In the genomic region with DNA sequence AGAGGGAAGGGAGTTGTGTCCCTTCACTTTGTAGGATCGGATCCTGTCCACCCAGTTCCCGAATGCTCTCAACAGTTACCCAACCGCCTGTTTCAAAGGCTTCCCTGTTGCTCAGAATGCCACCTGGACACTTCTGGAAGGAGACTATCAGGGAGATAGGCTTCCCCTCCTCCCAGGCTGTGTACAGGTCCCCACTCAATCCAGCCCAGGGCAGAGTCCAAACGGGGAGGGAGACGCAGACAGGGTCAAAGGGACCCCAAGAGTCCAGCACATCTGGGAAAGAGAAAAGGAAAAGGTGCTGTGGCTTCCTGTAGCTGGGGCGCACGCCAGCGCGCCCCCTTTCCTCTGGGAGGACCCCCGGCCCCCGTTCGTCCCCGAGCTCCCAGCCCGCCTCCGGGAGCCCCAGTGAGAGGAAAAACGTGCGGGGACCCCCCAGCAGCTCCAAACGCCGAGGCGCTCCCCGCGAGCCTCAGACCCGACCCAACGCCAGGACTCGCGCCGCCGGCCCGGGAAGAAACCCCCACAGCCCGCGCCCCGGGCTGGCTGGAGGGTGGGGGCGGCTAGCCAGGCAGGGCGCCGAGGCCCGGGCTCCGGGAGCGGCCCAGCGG, we compare ENCODE assay signal across 8 cellular contexts. TPM values are rescaled to one million over a fixed set of nuclear protein-coding genes. Genes with fewer than 3 reads are reported as not detected.
DNase-seq lines count a peak whose midpoint lies in the region; ATAC-seq and TF ChIP-seq lines count a peak whose summit lies in the region.

No MANE protein-coding gene starts in this region.

- H3K4me1 ChIP-seq in liver (ENCODE audit: control insufficient read depth in 4 of 4, insufficient read depth in 4 of 4, low read length in 3 of 4) (peaks cover 18 to 52% (median 40%) of the 10 kb centered on the region in 4 donors), thymus (ENCODE audit: control insufficient read depth, insufficient read depth, low read length) (peaks cover 26% of the 10 kb centered on the region)

- H3K9ac ChIP-seq in liver (ENCODE audit: low read depth in 1 of 2, low read length in 2 of 2) = peak overlapping the region; percentile 92 to 99

- CTCF ChIA-PET in MCF 10A (lab: Yijun Ruan, JAX) = interaction anchor here (0.6 to 0.9 kb wide), 3 partner anchors 16 to 109 kb away, joined by 3 to 5 read pairs (median 3); no protein-coding TSS in a partner anchor

- TF ChIP-seq CTCF in MCF 10A (IDR thresholded peaks at IDR 0.05; ENCODE audit: unreplicated experiment) (no peak), liver (IDR thresholded peaks at IDR 0.05; ENCODE audit: low read depth, low read length, missing input control) (no peak)

- H3K4me3 Mint-ChIP-seq in MCF 10A (ENCODE audit: unreplicated experiment) = peak overlapping the region; percentile 92

- no peaks in the 10 kb centered on the region for H3K9me3 ChIP-seq in liver (ENCODE audit: control insufficient read depth in 4 of 4, low read length in 3 of 4)
- H3K9me3 ChIP-seq in thymus (ENCODE audit: control insufficient read depth) = no peaks in the 10 kb centered on the region

- H3K36me3 Mint-ChIP-seq in MCF 10A (ENCODE audit: insufficient read depth, unreplicated experiment) = peaks cover 35% of the 10 kb centered on the region

- peak overlapping the region; percentile 94 for H3K27ac ChIP-seq in liver (ENCODE audit: low read depth in 1 of 2, low read length in 2 of 2)
- peak overlapping the region; percentile 90 for H3K27ac ChIP-seq in thymus (ENCODE audit: low read depth)

- peaks cover 36% of the 10 kb centered on the region for H3K4me1 Mint-ChIP-seq in MCF 10A (ENCODE audit: insufficient read depth, unreplicated experiment)

- POLR2A ChIA-PET in MCF 10A (lab: Yijun Ruan, JAX) = interaction anchor here (0.6 to 6.4 kb wide), 10 partner anchors 9 to 407 kb away, joined by 3 to 65 read pairs (median 7); partner anchors contain the start of genes MED22, REXO4, RPL7A and SURF1

- peaks cover 0 to 4% (median 2%) of the 10 kb centered on the region in 4 donors for H3K36me3 ChIP-seq in liver (ENCODE audit: control insufficient read depth in 4 of 4, insufficient read depth in 3 of 4, low read depth in 1 of 4, low read length in 3 of 4)
- H3K36me3 ChIP-seq in thymus (ENCODE audit: control insufficient read depth, insufficient read depth) = peaks cover 10% of the 10 kb centered on the region

- H3K27me3 ChIP-seq in liver (ENCODE audit: control insufficient read depth in 4 of 4, insufficient read depth in 4 of 4, low read length in 3 of 4) (no peaks in the 10 kb centered on the region), thymus (ENCODE audit: control insufficient read depth, insufficient read depth) (no peaks in the 10 kb centered on the region)

- no peaks in the 10 kb centered on the region for H3K27me3 Mint-ChIP-seq in MCF 10A (ENCODE audit: insufficient read depth, unreplicated experiment)

- intact Hi-C loops in MCF 10A (cut with micrococcal nuclease) = no loop called here

- H3K4me3 ChIP-seq in liver (ENCODE audit: low read depth in 1 of 3, low read length in 3 of 3) (peak overlapping the region; percentile 63 to 97 (median 96)), thymus (ENCODE audit: low read length) (peak overlapping the region; percentile 97)

- WGBS in liver = under 1% methylated on average over 39 of the region's 39 CpGs
- under 1% methylated on average over 39 of the region's 39 CpGs for WGBS in thymus

- no peaks in the 10 kb centered on the region for H3K9me3 Mint-ChIP-seq in MCF 10A (ENCODE audit: unreplicated experiment)

- peak; percentile 12 for ATAC-seq in HG02610 (IDR thresholded peaks at IDR 0.05; ENCODE audit: unreplicated experiment)

- no peak for TF ChIP-seq RAD21 in liver (IDR thresholded peaks at IDR 0.05)

- DNase-seq in activated naive CD4-positive, alpha-beta T cell treated with Interleukin-2 at 50 U/mL for 16 hours = peak; percentile 22
- no peak for DNase-seq in activated naive CD4-positive, alpha-beta T cell (lab: John Stamatoyannopoulos, UW)
- DNase-seq in NCI-H69 (lab: John Stamatoyannopoulos, UW) = peak; percentile 76
- peak; percentile 54 for DNase-seq in MCF 10A (ENCODE audit: unreplicated experiment)
- no peak for DNase-seq in globus pallidus (ENCODE audit: low spot score)

- BruUV-seq in MCF 10A (replicated peaks; lab: Mats Ljungman, UMichigan) = no TSS peak

- H3K27ac Mint-ChIP-seq in MCF 10A (ENCODE audit: low read depth, unreplicated experiment) = peak overlapping the region; percentile 95

TF ChIP-seq in liver, 16 proteins besides CTCF, POLR2A, EP300 and RAD21:
- TF ChIP-seq RXRA (IDR thresholded peaks at IDR 0.05) (no peak), SP1 (IDR thresholded peaks at IDR 0.05) (peak; percentile 30), GABPA (IDR thresholded peaks at IDR 0.05 in 1 of 2, conservative IDR thresholded peaks at IDR 0.05 in 1 of 2) (no peak), REST (IDR thresholded peaks at IDR 0.05) (peak; percentile 54), FOXA2 (IDR thresholded peaks at IDR 0.05) (no peak), FOXA1 (IDR thresholded peaks at IDR 0.05) (no peak), TAF1 (conservative IDR thresholded peaks at IDR 0.05) (no peak), HNF4A (conservative IDR thresholded peaks at IDR 0.05) (peak; percentile 81 to 83), EGR1 (IDR thresholded peaks at IDR 0.05; ENCODE audit: low read depth in 2 of 2) (no peak), MAX (IDR thresholded peaks at IDR 0.05) (no peak), NR2F2 (IDR thresholded peaks at IDR 0.05) (no peak), HNF4G (IDR thresholded peaks at IDR 0.05) (peak; percentile 58), YY1 (IDR thresholded peaks at IDR 0.05) (peak; percentile 26), JUND (IDR thresholded peaks at IDR 0.05) (no peak), ZBTB33 (IDR thresholded peaks at IDR 0.05) (no peak)
- TF ChIP-seq, protein P1, sequence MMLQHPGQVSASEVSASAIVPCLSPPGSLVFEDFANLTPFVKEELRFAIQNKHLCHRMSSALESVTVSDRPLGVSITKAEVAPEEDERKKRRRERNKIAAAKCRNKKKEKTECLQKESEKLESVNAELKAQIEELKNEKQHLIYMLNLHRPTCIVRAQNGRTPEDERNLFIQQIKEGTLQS (IDR thresholded peaks at IDR 0.05) = no peak

RNA-seq across cellular contexts. Expression of gene SURF4, which starts 0.6 kb away (rescaled TPM):
- total RNA-seq in MCF 10A (2022) = 198 and 226 TPM in 2 replicates
- 100 to 1,000 TPM; 196 to 386 TPM for total RNA-seq in liver
- 100 to 1,000 TPM; 142 to 238 TPM for polyA plus RNA-seq in liver
- 52.0 TPM for polyA plus RNA-seq in thymus

RNA-seq across cellular contexts. Expression of gene STKLD1, which starts 0.9 kb away (rescaled TPM):
- 1.3 TPM in 2 replicates for total RNA-seq in MCF 10A (2022)
- under 1 TPM; 0.25 to 0.37 TPM for total RNA-seq in liver
- polyA plus RNA-seq in liver = under 1 TPM; 0.28 to 0.85 TPM
- 1.5 TPM for polyA plus RNA-seq in thymus

RNA-seq across cellular contexts. Expression of gene SURF2, which starts 18.9 kb away (rescaled TPM):
- total RNA-seq in MCF 10A (2022) (28.2 and 39.5 TPM in 2 replicates), liver (10 to 100 TPM in 1 of 2 donors, 1 to 10 TPM in 1; 6.0 to 13.5 TPM)
- polyA plus RNA-seq in liver (10 to 100 TPM; 13.9 to 15.8 TPM), thymus (34.0 TPM)

RNA-seq across cellular contexts. Expression of gene SURF1, which starts 18.9 kb away (rescaled TPM):
- total RNA-seq in MCF 10A (2022) = 30.8 and 31.2 TPM in 2 replicates
- total RNA-seq in liver = 10 to 100 TPM; 20.7 to 42.8 TPM
- 100 to 1,000 TPM in 1 of 2 donors, 10 to 100 TPM in 1; 58.3 to 106 TPM for polyA plus RNA-seq in liver
- polyA plus RNA-seq in thymus = 84.0 TPM

RNA-seq across cellular contexts. Expression of gene RPL7A, which starts 27.2 kb away (rescaled TPM):
- total RNA-seq in MCF 10A (2022) = 2,129 and 2,395 TPM in 2 replicates
- 100 to 1,000 TPM; 571 to 930 TPM for total RNA-seq in liver
- 100 to 1,000 TPM; 215 to 837 TPM for polyA plus RNA-seq in liver
- polyA plus RNA-seq in thymus = 3,092 TPM

Comparison
In these comparisons a context has a peak if more than half of its experiments do, and no peak if none do; other contexts are left out.
1. DNase-seq: peak in activated naive CD4-positive, alpha-beta T cell treated with Interleukin-2 at 50 U/mL for 16 hours (single experiment), NCI-H69 (single experiment) and MCF 10A (single experiment); none in activated naive CD4-positive, alpha-beta T cell (0 of 4) and globus pallidus (single experiment).